2 cellular contexts compared by ENCODE assay signal in genomic region chr1:209746469-209747269, GRCh38.
TF ChIP-seq lines count a peak whose summit lies in the region.

No MANE protein-coding gene starts in this region.

TF ChIP-seq in SK-N-SH, 30 proteins besides CTCF, POLR2A, EP300 and RAD21 (continued from another document):
- TF ChIP-seq ZBTB33 (IDR thresholded peaks at IDR 0.05; ENCODE audit: borderline replicate concordance, low read depth): no peak
- no peak for TF ChIP-seq TCF12 (IDR thresholded peaks at IDR 0.05)
- no peak for TF ChIP-seq REST (IDR thresholded peaks at IDR 0.05; ENCODE audit: low read depth, low read length)
- TF ChIP-seq MEF2A (IDR thresholded peaks at IDR 0.05; ENCODE audit: borderline replicate concordance, low read depth): no peak
- TF ChIP-seq FOSL2 (IDR thresholded peaks at IDR 0.05; ENCODE audit: borderline replicate concordance, low read depth): no peak
TF ChIP-seq in SK-N-SH: peak in this region for 0.

TF ChIP-seq in SK-N-SH treated with all-trans-retinoic acid at 6 μM for 48 hours, 23 proteins besides CTCF, POLR2A, EP300 and RAD21 (continued from another document):
- TF ChIP-seq PPARA (CRISPR knock-in tag; IDR thresholded peaks at IDR 0.05; ENCODE audit: borderline replicate concordance): no peak
- no peak for TF ChIP-seq POU6F1 (CRISPR knock-in tag; IDR thresholded peaks at IDR 0.05; ENCODE audit: borderline replicate concordance, low read depth)
- no peak for TF ChIP-seq CREB5 (CRISPR knock-in tag; IDR thresholded peaks at IDR 0.05; ENCODE audit: low read depth)
- no peak for TF ChIP-seq ZNF70 (CRISPR knock-in tag; IDR thresholded peaks at IDR 0.05)
- TF ChIP-seq SNAI2 (CRISPR knock-in tag; IDR thresholded peaks at IDR 0.05): no peak
- TF ChIP-seq ZNF8 (CRISPR knock-in tag; IDR thresholded peaks at IDR 0.05): no peak
- TF ChIP-seq GLIS3 (CRISPR knock-in tag; IDR thresholded peaks at IDR 0.05): no peak
- TF ChIP-seq PATZ1 (CRISPR knock-in tag; IDR thresholded peaks at IDR 0.05; ENCODE audit: borderline replicate concordance): no peak
TF ChIP-seq in SK-N-SH treated with all-trans-retinoic acid at 6 μM for 48 hours: peak in this region for 0.
